Comparison of ENCODE assay signal across 8 cellular contexts in the genomic region with DNA sequence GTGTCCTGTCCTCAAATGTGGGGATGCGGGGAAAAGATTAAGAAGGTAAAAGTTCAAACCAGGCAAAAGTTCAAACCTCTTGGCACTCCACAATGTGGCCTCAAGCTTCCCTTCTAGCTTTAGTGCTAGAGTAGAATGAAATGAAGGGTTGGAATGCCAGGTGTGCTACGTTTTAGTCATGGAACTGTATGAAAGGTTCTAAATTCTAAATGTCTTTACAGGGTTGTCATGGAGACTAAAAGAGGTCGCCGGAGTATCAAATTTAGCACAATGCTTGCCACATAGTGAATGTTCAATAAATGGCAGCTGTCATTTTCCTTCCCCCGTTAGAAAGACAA. TPM values are rescaled to one million over a fixed set of nuclear protein-coding genes. Genes with fewer than 3 reads are reported as not detected.
DNase-seq lines count a peak whose midpoint lies in the region; ATAC-seq lines count a peak whose summit lies in the region.

No MANE protein-coding gene starts in this region.

- no peaks in the 10 kb centered on the region for H3K9me3 Mint-ChIP-seq in activated naive CD8-positive, alpha-beta T cell (ENCODE audit: low read depth)
- H3K9me3 Mint-ChIP-seq in immature natural killer cell, result no peaks in the 10 kb centered on the region
- H3K9me3 Mint-ChIP-seq in stimulated activated naive B cell treated with anti-CD40 and anti-IgM and Interleukin-4, amounts not matched to agents 10 μg/mL and 1 μg/mL and 100 μg/mL, for 72 hours, result no peaks in the 10 kb centered on the region

- H3K4me1 Mint-ChIP-seq in activated naive CD8-positive, alpha-beta T cell (ENCODE audit: low read depth), result peaks cover 51% of the 10 kb centered on the region
- peaks cover 31 to 38% of the 10 kb centered on the region in 2 donors for H3K4me1 Mint-ChIP-seq in immature natural killer cell
- peaks cover 25 to 40% of the 10 kb centered on the region in 2 donors for H3K4me1 Mint-ChIP-seq in stimulated activated naive B cell treated with anti-CD40 and anti-IgM and Interleukin-4, amounts not matched to agents 10 μg/mL and 1 μg/mL and 100 μg/mL, for 72 hours

- no peak for ATAC-seq in stimulated activated naive B cell treated with anti-CD40 and anti-IgM and Interleukin-4, amounts not matched to agents 10 μg/mL and 1 μg/mL and 100 μg/mL, for 72 hours (replicated peaks)
- no peak for ATAC-seq in HG02884 (IDR thresholded peaks at IDR 0.05; ENCODE audit: unreplicated experiment)
- no peak for ATAC-seq in GM21786 (IDR thresholded peaks at IDR 0.05; ENCODE audit: unreplicated experiment)

- H3K27ac Mint-ChIP-seq in activated naive CD8-positive, alpha-beta T cell, result peak overlapping the region; percentile 99
- H3K27ac Mint-ChIP-seq in immature natural killer cell, result peak overlapping the region in 3 of 6 donors; percentile 83 to 92 (median 85)
- H3K27ac Mint-ChIP-seq in stimulated activated naive B cell treated with anti-CD40 and anti-IgM and Interleukin-4, amounts not matched to agents 10 μg/mL and 1 μg/mL and 100 μg/mL, for 72 hours, result peak overlapping the region; percentile 74

- peak overlapping the region; percentile 92 for H3K4me3 Mint-ChIP-seq in activated naive CD8-positive, alpha-beta T cell
- peak overlapping the region; percentile 86 to 96 (median 92) for H3K4me3 Mint-ChIP-seq in immature natural killer cell
- peak overlapping the region; percentile 86 to 91 for H3K4me3 Mint-ChIP-seq in stimulated activated naive B cell treated with anti-CD40 and anti-IgM and Interleukin-4, amounts not matched to agents 10 μg/mL and 1 μg/mL and 100 μg/mL, for 72 hours

- H3K27me3 Mint-ChIP-seq in activated naive CD8-positive, alpha-beta T cell, result no peaks in the 10 kb centered on the region
- H3K27me3 Mint-ChIP-seq in immature natural killer cell (ENCODE audit: low read depth in 3 of 3), result peaks cover 2 to 3% (median 2%) of the 10 kb centered on the region in 3 donors
- peaks cover 0 to 5% of the 10 kb centered on the region in 2 donors for H3K27me3 Mint-ChIP-seq in stimulated activated naive B cell treated with anti-CD40 and anti-IgM and Interleukin-4, amounts not matched to agents 10 μg/mL and 1 μg/mL and 100 μg/mL, for 72 hours

- DNase-seq in DMS 273 (lab: John Stamatoyannopoulos, UW; ENCODE audit: unreplicated experiment), result peak; percentile 43
- no peak for DNase-seq in DMS 273 treated with DMSO at 0.1 percent for 48 hours (lab: John Stamatoyannopoulos, UW)
- no peak for DNase-seq in immature natural killer cell
- no peak for DNase-seq in stimulated activated naive B cell treated with anti-CD40 and anti-IgM and Interleukin-4, amounts not matched to agents 10 μg/mL and 1 μg/mL and 100 μg/mL, for 72 hours
- DNase-seq in NCI-H146 treated with DMSO at 0.1 percent for 48 hours (lab: John Stamatoyannopoulos, UW; ENCODE audit: unreplicated experiment), result no peak

- peaks cover 13% of the 10 kb centered on the region for H3K36me3 Mint-ChIP-seq in activated naive CD8-positive, alpha-beta T cell
- no peaks in the 10 kb centered on the region for H3K36me3 Mint-ChIP-seq in immature natural killer cell
- peaks cover 0 to 6% of the 10 kb centered on the region in 2 donors for H3K36me3 Mint-ChIP-seq in stimulated activated naive B cell treated with anti-CD40 and anti-IgM and Interleukin-4, amounts not matched to agents 10 μg/mL and 1 μg/mL and 100 μg/mL, for 72 hours

RNA-seq across cellular contexts. Expression of a gene that starts 57.2 kb away (rescaled TPM):
- 10 to 100 TPM; 24.7 to 40.1 (median 32.0) TPM for polyA plus RNA-seq in immature natural killer cell
